Comparison of ENCODE assay signal across 9 cellular contexts in the genomic region with DNA sequence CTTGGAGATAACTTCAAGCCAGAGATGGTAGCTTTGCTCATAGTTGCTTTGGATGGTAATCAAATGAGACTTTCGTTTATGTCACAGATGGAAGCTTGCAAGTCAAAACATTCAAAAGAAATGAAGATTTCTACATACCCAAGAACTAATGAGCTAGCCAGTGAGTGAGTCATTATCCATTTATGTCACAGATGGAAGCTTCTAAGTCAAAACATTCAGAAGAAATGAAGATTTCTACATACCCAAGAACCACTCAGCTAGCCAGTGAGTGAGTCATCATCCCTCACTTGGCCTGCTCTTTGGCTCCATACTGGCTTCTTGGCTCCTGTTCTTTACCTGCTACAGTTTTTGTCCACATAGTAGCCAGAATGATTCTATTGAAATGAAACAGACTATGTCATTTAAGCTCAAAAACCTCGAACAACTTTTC.
DNase-seq lines count a peak whose midpoint lies in the region; ATAC-seq and TF ChIP-seq lines count a peak whose summit lies in the region.
"Had no signal": no experiment of that assay in that cellular context is flagged by ENCODE, and none has a peak within 500 bp of the region (broad histone marks: within the 10 kb centered on the region; RNA-seq: fewer than 3 reads in every experiment).

No MANE protein-coding gene starts in this region.

- TF ChIP-seq CTCF in choroid plexus epithelial cell (conservative IDR thresholded peaks at IDR 0.05; ENCODE audit: low read depth, low read length), result no peak

- ATAC-seq in GM21526 (IDR thresholded peaks at IDR 0.05; ENCODE audit: low FRiP score, unreplicated experiment), result no peak
- ATAC-seq: effector memory CD8-positive, alpha-beta T cell had no signal

- DNase-seq in Daoy (ENCODE audit: low read depth), result peak; percentile 93
- peak; percentile 87 to 94 for DNase-seq in NCI-H446 (lab: John Stamatoyannopoulos, UW)
- DNase-seq in choroid plexus epithelial cell (ENCODE audit: low read depth), result peak; percentile 99
- peak; percentile 100 for DNase-seq in renal cortical epithelial cell (ENCODE audit: low read depth)
- DNase-seq in middle frontal gyrus (ENCODE audit: extremely low spot score, low spot score), result no peak
- no peak for DNase-seq in amygdala (lab: John Stamatoyannopoulos, UW)
- no peak for DNase-seq in cerebellum (ENCODE audit: low spot score)
- DNase-seq: effector memory CD8-positive, alpha-beta T cell had no signal

- H3K4me3 ChIP-seq in choroid plexus epithelial cell (ENCODE audit: low read depth, low read length), result no peak overlapping the region

Comparison
In these comparisons a context has a peak if more than half of its experiments do, and no peak if none do; other contexts are left out.
1. DNase-seq: peak in Daoy (single experiment), NCI-H446 (2 of 2), choroid plexus epithelial cell (single experiment) and renal cortical epithelial cell (single experiment); none in middle frontal gyrus (single experiment), amygdala (0 of 56) and cerebellum (single experiment).